Comparison of ENCODE assay signal across 15 cellular contexts in genomic region chr20:4488407-4489339, GRCh38.
DNase-seq lines count a peak whose midpoint lies in the region; ATAC-seq, FAIRE-seq and TF ChIP-seq lines count a peak whose summit lies in the region.
"Had no signal": no experiment of that assay in that cellular context is flagged by ENCODE, and none has a peak within 500 bp of the region (broad histone marks: within the 10 kb centered on the region; RNA-seq: fewer than 3 reads in every experiment).

No MANE protein-coding gene starts in this region.

- no peak for ATAC-seq in HG02759 (IDR thresholded peaks at IDR 0.05; ENCODE audit: unreplicated experiment)
- no peak for ATAC-seq in HG03469 (IDR thresholded peaks at IDR 0.05; ENCODE audit: unreplicated experiment)
- ATAC-seq: stimulated activated naive CD8-positive, alpha-beta T cell treated with anti-CD3 and anti-CD28 coated beads, Interleukin-15, Interleukin-2, amounts not matched to agents 100 U/mL and 50 U/mL, for 24 hours had no signal

- no peak for FAIRE-seq in H54 (lab: Jason Lieb, UNC)
- FAIRE-seq: D721Med had no signal

- no peaks in the 10 kb centered on the region for H3K4me1 Mint-ChIP-seq in activated naive CD8-positive, alpha-beta T cell treated with anti-CD3 and anti-CD28 coated beads for 36 hours
- H3K4me1 Mint-ChIP-seq: activated naive CD4-positive, alpha-beta T cell treated with anti-CD3 and anti-CD28 coated beads, Interleukin-2, amount 50 U/mL, for 24 hours had no signal

- TF ChIP-seq POLR2A in H54 (IDR thresholded peaks at IDR 0.05; ENCODE audit: low read depth, low read length), result no peak

- DNase-seq in A172 (ENCODE audit: low spot score) (peak; percentile 62), H54 (ENCODE audit: insufficient read length, low spot score) (peak; percentile 22), T1000 (lab: John Stamatoyannopoulos, UW) (peak; percentile 68), fibroblast of peridontal ligament (ENCODE audit: extremely low read depth) (peak; percentile 67), NCI-H524 (lab: John Stamatoyannopoulos, UW) (no peak)
- no peak for DNase-seq in activated naive CD8-positive, alpha-beta T cell treated with anti-CD3 and anti-CD28 coated beads for 36 hours
- DNase-seq: ACHN; activated CD8-positive, alpha-beta memory T cell treated with anti-CD3 and anti-CD28 coated beads, Interleukin-2, amount 50 U/mL, for 48 hours; esophagus squamous epithelium; NCI-H1436; stimulated activated naive CD8-positive, alpha-beta T cell treated with anti-CD3 and anti-CD28 coated beads, Interleukin-15, Interleukin-2, amounts not matched to agents 100 U/mL and 50 U/mL, for 24 hours had no signal

- no peak overlapping the region for H3K4me3 Mint-ChIP-seq in activated naive CD8-positive, alpha-beta T cell treated with anti-CD3 and anti-CD28 coated beads for 36 hours
- H3K4me3 Mint-ChIP-seq: activated naive CD4-positive, alpha-beta T cell treated with anti-CD3 and anti-CD28 coated beads, Interleukin-2, amount 50 U/mL, for 24 hours had no signal

- H3K27ac Mint-ChIP-seq in activated naive CD8-positive, alpha-beta T cell treated with anti-CD3 and anti-CD28 coated beads for 36 hours, result no peak overlapping the region
- H3K27ac Mint-ChIP-seq: activated naive CD4-positive, alpha-beta T cell treated with anti-CD3 and anti-CD28 coated beads, Interleukin-2, amount 50 U/mL, for 24 hours had no signal

- H3K27me3 Mint-ChIP-seq in activated naive CD8-positive, alpha-beta T cell treated with anti-CD3 and anti-CD28 coated beads for 36 hours, result peaks cover 16% of the 10 kb centered on the region

- H3K9me3 Mint-ChIP-seq in activated naive CD8-positive, alpha-beta T cell treated with anti-CD3 and anti-CD28 coated beads for 36 hours, result no peaks in the 10 kb centered on the region
- H3K9me3 Mint-ChIP-seq: activated naive CD4-positive, alpha-beta T cell treated with anti-CD3 and anti-CD28 coated beads, Interleukin-2, amount 50 U/mL, for 24 hours had no signal

- no peaks in the 10 kb centered on the region for H3K36me3 Mint-ChIP-seq in activated naive CD8-positive, alpha-beta T cell treated with anti-CD3 and anti-CD28 coated beads for 36 hours
- H3K36me3 Mint-ChIP-seq: activated naive CD4-positive, alpha-beta T cell treated with anti-CD3 and anti-CD28 coated beads, Interleukin-2, amount 50 U/mL, for 24 hours had no signal

Comparison
In these comparisons a context has a peak if more than half of its experiments do, and no peak if none do; other contexts are left out.
1. DNase-seq: peak in A172 (single experiment), H54 (single experiment), T1000 (single experiment) and fibroblast of peridontal ligament (single experiment); none in NCI-H524 (0 of 2) and activated naive CD8-positive, alpha-beta T cell treated with anti-CD3 and anti-CD28 coated beads for 36 hours (single experiment).